Comparison of ENCODE assay signal across 2 cellular contexts in the genomic region with DNA sequence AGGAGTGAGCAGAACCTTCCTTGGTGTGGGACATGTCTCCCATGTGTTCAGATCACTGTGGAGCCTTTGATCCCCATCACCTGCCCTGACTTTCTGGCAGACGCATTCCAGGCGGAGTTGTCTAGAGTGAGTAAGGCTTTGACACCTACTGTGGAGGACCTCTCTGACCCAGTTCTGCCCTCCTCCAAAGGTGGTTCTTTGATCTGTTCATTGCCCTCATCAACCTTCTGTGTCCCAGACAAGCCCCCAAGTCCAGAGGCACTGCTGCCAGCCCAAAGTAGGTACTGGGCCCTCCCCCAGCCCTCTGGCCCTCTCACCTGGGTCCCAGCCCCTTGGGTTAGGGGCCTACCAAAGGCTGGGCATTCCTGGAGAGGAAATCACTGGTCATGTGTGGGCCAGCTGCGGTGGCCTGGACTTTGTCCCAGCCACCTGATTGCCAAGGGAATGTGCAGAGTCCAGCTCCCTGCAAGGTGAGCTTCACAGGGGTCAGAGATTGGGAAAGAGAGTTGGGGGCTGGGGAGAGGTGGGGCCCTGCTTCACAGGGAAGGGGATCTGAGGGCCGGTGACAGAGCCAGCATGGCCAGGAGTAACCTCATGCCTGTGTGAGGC.
TF ChIP-seq lines count a peak whose summit lies in the region.

No MANE protein-coding gene starts in this region.

TF ChIP-seq in H1, 55 proteins besides CTCF, POLR2A, EP300 and RAD21:
- no peak for TF ChIP-seq JUN (IDR thresholded peaks at IDR 0.05; ENCODE audit: low read depth, low read length)
- no peak for TF ChIP-seq EZH2 (IDR thresholded peaks at IDR 0.05; ENCODE audit: low read depth, low read length, severe bottlenecking)
- TF ChIP-seq BACH1 (IDR thresholded peaks at IDR 0.05; ENCODE audit: low read length) = no peak
- no peak for TF ChIP-seq TCF12 (IDR thresholded peaks at IDR 0.05; ENCODE audit: low read depth, low read length)
- no peak for TF ChIP-seq HDAC6 (IDR thresholded peaks at IDR 0.05; ENCODE audit: low read depth, low read length)
- TF ChIP-seq NANOG (IDR thresholded peaks at IDR 0.05; ENCODE audit: insufficient read depth, low read depth, low read length, poor library complexity, severe bottlenecking) = no peak
- no peak for TF ChIP-seq KDM1A (IDR thresholded peaks at IDR 0.05; ENCODE audit: borderline replicate concordance, low read length)
- TF ChIP-seq SP2 (IDR thresholded peaks at IDR 0.05; ENCODE audit: low read length) = no peak
- TF ChIP-seq SIN3A (conservative IDR thresholded peaks at IDR 0.05 in 1 of 2, IDR thresholded peaks at IDR 0.05 in 1 of 2; ENCODE audit: low read depth in 1 of 2, low read length in 2 of 2) = no peak

TF ChIP-seq in SK-N-SH treated with all-trans-retinoic acid at 6 μM for 48 hours, 23 proteins besides CTCF, POLR2A, EP300 and RAD21:
- TF ChIP-seq, protein P1, sequence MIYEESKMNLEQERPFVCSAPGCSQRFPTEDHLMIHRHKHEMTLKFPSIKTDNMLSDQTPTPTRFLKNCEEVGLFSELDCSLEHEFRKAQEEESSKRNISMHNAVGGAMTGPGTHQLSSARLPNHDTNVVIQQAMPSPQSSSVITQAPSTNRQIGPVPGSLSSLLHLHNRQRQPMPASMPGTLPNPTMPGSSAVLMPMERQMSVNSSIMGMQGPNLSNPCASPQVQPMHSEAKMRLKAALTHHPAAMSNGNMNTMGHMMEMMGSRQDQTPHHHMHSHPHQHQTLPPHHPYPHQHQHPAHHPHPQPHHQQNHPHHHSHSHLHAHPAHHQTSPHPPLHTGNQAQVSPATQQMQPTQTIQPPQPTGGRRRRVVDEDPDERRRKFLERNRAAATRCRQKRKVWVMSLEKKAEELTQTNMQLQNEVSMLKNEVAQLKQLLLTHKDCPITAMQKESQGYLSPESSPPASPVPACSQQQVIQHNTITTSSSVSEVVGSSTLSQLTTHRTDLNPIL (CRISPR knock-in tag; IDR thresholded peaks at IDR 0.05; ENCODE audit: low read depth) = no peak
- TF ChIP-seq TOX (CRISPR knock-in tag; IDR thresholded peaks at IDR 0.05; ENCODE audit: borderline replicate concordance) (no peak), ARNTL (CRISPR knock-in tag; IDR thresholded peaks at IDR 0.05; ENCODE audit: borderline replicate concordance, low read depth) (no peak), POU6F1 (CRISPR knock-in tag; IDR thresholded peaks at IDR 0.05; ENCODE audit: borderline replicate concordance, low read depth) (no peak), PATZ1 (CRISPR knock-in tag; IDR thresholded peaks at IDR 0.05; ENCODE audit: borderline replicate concordance) (no peak), ZNF565 (CRISPR knock-in tag; conservative IDR thresholded peaks at IDR 0.05; ENCODE audit: low read depth) (no peak), ZNF8 (CRISPR knock-in tag; IDR thresholded peaks at IDR 0.05) (no peak), BACH2 (CRISPR knock-in tag; IDR thresholded peaks at IDR 0.05; ENCODE audit: borderline replicate concordance) (no peak), ZNF70 (CRISPR knock-in tag; IDR thresholded peaks at IDR 0.05) (no peak), CSDC2 (CRISPR knock-in tag; IDR thresholded peaks at IDR 0.05) (no peak), GLIS3 (CRISPR knock-in tag; IDR thresholded peaks at IDR 0.05) (no peak)
- TF ChIP-seq, protein P2, sequence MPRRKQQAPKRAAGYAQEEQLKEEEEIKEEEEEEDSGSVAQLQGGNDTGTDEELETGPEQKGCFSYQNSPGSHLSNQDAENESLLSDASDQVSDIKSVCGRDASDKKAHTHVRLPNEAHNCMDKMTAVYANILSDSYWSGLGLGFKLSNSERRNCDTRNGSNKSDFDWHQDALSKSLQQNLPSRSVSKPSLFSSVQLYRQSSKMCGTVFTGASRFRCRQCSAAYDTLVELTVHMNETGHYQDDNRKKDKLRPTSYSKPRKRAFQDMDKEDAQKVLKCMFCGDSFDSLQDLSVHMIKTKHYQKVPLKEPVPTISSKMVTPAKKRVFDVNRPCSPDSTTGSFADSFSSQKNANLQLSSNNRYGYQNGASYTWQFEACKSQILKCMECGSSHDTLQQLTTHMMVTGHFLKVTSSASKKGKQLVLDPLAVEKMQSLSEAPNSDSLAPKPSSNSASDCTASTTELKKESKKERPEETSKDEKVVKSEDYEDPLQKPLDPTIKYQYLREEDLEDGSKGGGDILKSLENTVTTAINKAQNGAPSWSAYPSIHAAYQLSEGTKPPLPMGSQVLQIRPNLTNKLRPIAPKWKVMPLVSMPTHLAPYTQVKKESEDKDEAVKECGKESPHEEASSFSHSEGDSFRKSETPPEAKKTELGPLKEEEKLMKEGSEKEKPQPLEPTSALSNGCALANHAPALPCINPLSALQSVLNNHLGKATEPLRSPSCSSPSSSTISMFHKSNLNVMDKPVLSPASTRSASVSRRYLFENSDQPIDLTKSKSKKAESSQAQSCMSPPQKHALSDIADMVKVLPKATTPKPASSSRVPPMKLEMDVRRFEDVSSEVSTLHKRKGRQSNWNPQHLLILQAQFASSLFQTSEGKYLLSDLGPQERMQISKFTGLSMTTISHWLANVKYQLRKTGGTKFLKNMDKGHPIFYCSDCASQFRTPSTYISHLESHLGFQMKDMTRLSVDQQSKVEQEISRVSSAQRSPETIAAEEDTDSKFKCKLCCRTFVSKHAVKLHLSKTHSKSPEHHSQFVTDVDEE (CRISPR knock-in tag; IDR thresholded peaks at IDR 0.05) = no peak
